10 cellular contexts compared by ENCODE assay signal in genomic region chr15:97680606-97681220, GRCh38.
"Had no signal": no experiment of that assay in that cellular context is flagged by ENCODE, and none has a peak within 500 bp of the region (broad histone marks: within the 10 kb centered on the region; RNA-seq: fewer than 3 reads in every experiment).

No MANE protein-coding gene starts in this region.

- H3K9ac ChIP-seq: neural progenitor cell had no signal

- H3K27me3 ChIP-seq: neural progenitor cell, suprapubic skin had no signal

- DNase-seq: activated CD4-positive, alpha-beta T cell treated with anti-CD3 and anti-CD28 coated beads, Interleukin-2, amount 50 U/mL, for 4 hours; activated naive CD4-positive, alpha-beta T cell treated with anti-CD3 and anti-CD28 coated beads for 36 hours; activated T-cell treated with anti-CD3 and anti-CD28 coated beads, Interleukin-2, amount 50 U/mL, for 1 hour; midbrain; naive B cell; spleen had no signal

- H3K9me3 ChIP-seq: spleen, suprapubic skin had no signal

- ATAC-seq: esophagus mucosa, sciatic nerve had no signal

- H3K27ac ChIP-seq: neural progenitor cell, spleen, suprapubic skin had no signal

- H3K36me3 ChIP-seq: neural progenitor cell, spleen, suprapubic skin had no signal

- H3K4me1 ChIP-seq: neural progenitor cell, spleen, suprapubic skin had no signal

- H3K4me3 ChIP-seq: neural progenitor cell, spleen, suprapubic skin had no signal

- H3K4me2 ChIP-seq: neural progenitor cell had no signal

- H2AFZ ChIP-seq: neural progenitor cell had no signal
